ENCODE assay signal across 1 cellular context in genomic region chr9:36135791-36136276, GRCh38.
TF ChIP-seq lines count a peak whose summit lies in the region.

No MANE protein-coding gene starts in this region.

TF ChIP-seq in HEK293, 187 proteins besides CTCF, POLR2A, EP300 and RAD21 (continued from another document):
- no peak for TF ChIP-seq PBX3 (CRISPR knock-in tag; IDR thresholded peaks at IDR 0.05)
- TF ChIP-seq SP3 (tag by site-specific recombination; IDR thresholded peaks at IDR 0.05) = peak; percentile 47; the same call in 1 of the 2 replicates
- 0 out of 2 replicates have a peak, but pooled peaks have one; percentile 39 for TF ChIP-seq PATZ1 (tag by site-specific recombination; IDR thresholded peaks at IDR 0.05)
- TF ChIP-seq ZFP69B (tag by site-specific recombination; IDR thresholded peaks at IDR 0.05) = no peak
- peak; percentile 88 for TF ChIP-seq ZNF341 (tag by site-specific recombination; IDR thresholded peaks at IDR 0.05; ENCODE audit: low read depth)
- no peak for TF ChIP-seq ZNF223 (tag by site-specific recombination; IDR thresholded peaks at IDR 0.05)
- TF ChIP-seq SP7 (tag by site-specific recombination; IDR thresholded peaks at IDR 0.05) = 0 out of 2 replicates have a peak, but pooled peaks have one; percentile 15
